In genomic region chr16:67191995-67192681, GRCh38 we compare ENCODE assay signal across 8 cellular contexts. TPM values are rescaled to one million over a fixed set of nuclear protein-coding genes. Genes with fewer than 3 reads are reported as not detected.
DNase-seq lines count a peak whose midpoint lies in the region; ATAC-seq, FAIRE-seq and TF ChIP-seq lines count a peak whose summit lies in the region.

Gene E2F4 (plus strand): TSS chr16:67192155. CDS start chr16:67192228, 73 bp downstream.

- H3K27me3 Mint-ChIP-seq in activated T-cell treated with anti-CD3 and anti-CD28 coated beads, Interleukin-2, amount 50 U/mL, for 72 hours (ENCODE audit: low read depth) = no peaks in the 10 kb centered on the region
- H3K27me3 Mint-ChIP-seq in naive B cell = peaks cover 0 to 4% (median 0%) of the 10 kb centered on the region in 3 donors

- ATAC-seq in GM21528 (IDR thresholded peaks at IDR 0.05; ENCODE audit: low FRiP score, unreplicated experiment) = peak; percentile 73
- peak; percentile 99 for ATAC-seq in activated T-cell treated with anti-CD3 and anti-CD28 coated beads, Interleukin-2, amount 50 U/mL, for 72 hours (replicated peaks in 1 of 2)
- peak; percentile 100 for ATAC-seq in naive B cell (ENCODE audit: low read depth in 2 of 2)
- ATAC-seq in stimulated activated effector memory CD8-positive, alpha-beta T cell treated with anti-CD3 and anti-CD28 coated beads, Interleukin-12 subunit alpha, Interleukin-12 subunit beta, amount 100 ng/mL, for 72 hours = peak; percentile 98

- peaks cover 17 to 51% (median 23%) of the 10 kb centered on the region in 3 donors for H3K4me1 ChIP-seq in esophagus squamous epithelium

- peak in 3 of 6 experiments; percentile 10 to 55 (median 15) for TF ChIP-seq CTCF in esophagus squamous epithelium (IDR thresholded peaks at IDR 0.05)

- H3K4me3 ChIP-seq in esophagus squamous epithelium = peak within 1 kb of the TSS; percentile 88 to 98 (median 92)

- H3K9me3 ChIP-seq in esophagus squamous epithelium = no peaks in the 10 kb centered on the region

- TF ChIP-seq RAD21 in Ishikawa (IDR thresholded peaks at IDR 0.05; ENCODE audit: low read depth) = no peak

- peak in 3 of 4 donors; percentile 60 to 79 (median 76) for TF ChIP-seq POLR2A in esophagus squamous epithelium (IDR thresholded peaks at IDR 0.05)

- intact Hi-C loops in esophagus squamous epithelium (cut with DNase I) = no loop called here

- WGBS in esophagus squamous epithelium, 2 donors = 0 to 4% methylated on average over 4 to 29 of the region's 54 CpGs

- H3K4me1 Mint-ChIP-seq in activated T-cell treated with anti-CD3 and anti-CD28 coated beads, Interleukin-2, amount 50 U/mL, for 72 hours (ENCODE audit: low read depth) = peaks cover 46% of the 10 kb centered on the region
- peaks cover 28 to 45% (median 45%) of the 10 kb centered on the region in 3 donors for H3K4me1 Mint-ChIP-seq in naive B cell
- peaks cover 51% of the 10 kb centered on the region for H3K4me1 Mint-ChIP-seq in stimulated activated effector memory CD8-positive, alpha-beta T cell treated with anti-CD3 and anti-CD28 coated beads, Interleukin-12 subunit alpha, Interleukin-12 subunit beta, amount 100 ng/mL, for 72 hours

- peak within 1 kb of the TSS; percentile 82 for H3K27ac Mint-ChIP-seq in activated T-cell treated with anti-CD3 and anti-CD28 coated beads, Interleukin-2, amount 50 U/mL, for 72 hours
- H3K27ac Mint-ChIP-seq in naive B cell = peak within 1 kb of the TSS; percentile 56 to 97 (median 88)
- peak within 1 kb of the TSS; percentile 86 for H3K27ac Mint-ChIP-seq in stimulated activated effector memory CD8-positive, alpha-beta T cell treated with anti-CD3 and anti-CD28 coated beads, Interleukin-12 subunit alpha, Interleukin-12 subunit beta, amount 100 ng/mL, for 72 hours

- DNase-seq in DMS153 treated with DMSO at 0.1 percent for 48 hours (lab: John Stamatoyannopoulos, UW; ENCODE audit: unreplicated experiment) (peak; percentile 85), RCC 7860 (ENCODE audit: low spot score) (peak; percentile 77), esophagus squamous epithelium (lab: John Stamatoyannopoulos, UW) (peak; percentile 43), naive B cell (peak; percentile 88)
- peak; percentile 93 for DNase-seq in activated T-cell treated with anti-CD3 and anti-CD28 coated beads, Interleukin-2, amount 50 U/mL, for 72 hours
- peak; percentile 85 to 93 for DNase-seq in stimulated activated effector memory CD8-positive, alpha-beta T cell treated with anti-CD3 and anti-CD28 coated beads, Interleukin-12 subunit alpha, Interleukin-12 subunit beta, amount 100 ng/mL, for 72 hours (ENCODE audit: low spot score in 2 of 2)

- no peaks in the 10 kb centered on the region for H3K9me3 Mint-ChIP-seq in activated T-cell treated with anti-CD3 and anti-CD28 coated beads, Interleukin-2, amount 50 U/mL, for 72 hours
- no peaks in the 10 kb centered on the region for H3K9me3 Mint-ChIP-seq in naive B cell
- no peaks in the 10 kb centered on the region for H3K9me3 Mint-ChIP-seq in stimulated activated effector memory CD8-positive, alpha-beta T cell treated with anti-CD3 and anti-CD28 coated beads, Interleukin-12 subunit alpha, Interleukin-12 subunit beta, amount 100 ng/mL, for 72 hours

- peaks cover 24 to 42% (median 32%) of the 10 kb centered on the region in 3 donors for H3K36me3 ChIP-seq in esophagus squamous epithelium

- FAIRE-seq in RCC 7860 (lab: Jason Lieb, UNC) = peak; percentile 8

- TF ChIP-seq EP300 in Ishikawa (IDR thresholded peaks at IDR 0.05; ENCODE audit: borderline replicate concordance) = no peak

- no peaks in the 10 kb centered on the region for H3K27me3 ChIP-seq in esophagus squamous epithelium

- peak within 1 kb of the TSS; percentile 79 to 91 for H3K4me3 Mint-ChIP-seq in activated T-cell treated with anti-CD3 and anti-CD28 coated beads, Interleukin-2, amount 50 U/mL, for 72 hours
- H3K4me3 Mint-ChIP-seq in naive B cell = peak within 1 kb of the TSS; percentile 80 to 95 (median 92)
- peak within 1 kb of the TSS; percentile 88 for H3K4me3 Mint-ChIP-seq in stimulated activated effector memory CD8-positive, alpha-beta T cell treated with anti-CD3 and anti-CD28 coated beads, Interleukin-12 subunit alpha, Interleukin-12 subunit beta, amount 100 ng/mL, for 72 hours

- H3K36me3 Mint-ChIP-seq in activated T-cell treated with anti-CD3 and anti-CD28 coated beads, Interleukin-2, amount 50 U/mL, for 72 hours (ENCODE audit: insufficient read depth in 2 of 2) = peaks cover 8 to 23% of the 10 kb centered on the region in 2 donors
- peaks cover 6 to 15% of the 10 kb centered on the region in 2 donors for H3K36me3 Mint-ChIP-seq in naive B cell
- H3K36me3 Mint-ChIP-seq in stimulated activated effector memory CD8-positive, alpha-beta T cell treated with anti-CD3 and anti-CD28 coated beads, Interleukin-12 subunit alpha, Interleukin-12 subunit beta, amount 100 ng/mL, for 72 hours = peaks cover 44% of the 10 kb centered on the region

- peak within 1 kb of the TSS; percentile 80 to 89 (median 84) for H3K27ac ChIP-seq in esophagus squamous epithelium

TF ChIP-seq in Ishikawa, 13 proteins besides CTCF, POLR2A, EP300 and RAD21:
- TF ChIP-seq TCF12 (IDR thresholded peaks at IDR 0.05; ENCODE audit: low read depth) = peak; percentile 36; the same call in 1 of the 2 replicates
- peak; percentile 41; the same call in 1 of the 2 replicates for TF ChIP-seq TAF1 (IDR thresholded peaks at IDR 0.05; ENCODE audit: low read depth)
- 0 out of 2 replicates have a peak, but pooled peaks have one; percentile 55 for TF ChIP-seq YY1 (IDR thresholded peaks at IDR 0.05; ENCODE audit: low read depth)
- 0 out of 2 replicates have a peak, but pooled peaks have one; percentile 9 for TF ChIP-seq EGR1 (IDR thresholded peaks at IDR 0.05)
- no peak for TF ChIP-seq REST (IDR thresholded peaks at IDR 0.05; ENCODE audit: low read depth)
- TF ChIP-seq USF1 (IDR thresholded peaks at IDR 0.05) = peak; percentile 50

RNA-seq across cellular contexts. Expression of gene E2F4, which starts in this region (rescaled TPM):
- total RNA-seq in activated T-cell treated with anti-CD3 and anti-CD28 coated beads, Interleukin-2, amount 50 U/mL, for 72 hours = 10 to 100 TPM; 82.8 to 91.7 TPM
- 10 to 100 TPM; 66.1 to 96.9 (median 81.9) TPM for total RNA-seq in esophagus squamous epithelium
- polyA plus RNA-seq in naive B cell (ENCODE audit: low read depth in 6 of 6) = 10 to 100 TPM; 54.0 to 75.9 (median 61.7) TPM

Comparison
In these comparisons a context has a peak if more than half of its experiments do, and no peak if none do; other contexts are left out.
1. Peak in every context shown above with its lines: DNase-seq, ATAC-seq, H3K4me3 ChIP-seq and H3K27ac ChIP-seq.
2. DNase-seq: peak in every context shown above with its lines; median percentile 93 in activated T-cell treated with anti-CD3 and anti-CD28 coated beads, Interleukin-2, amount 50 U/mL, for 72 hours; 89 in stimulated activated effector memory CD8-positive, alpha-beta T cell treated with anti-CD3 and anti-CD28 coated beads, Interleukin-12 subunit alpha, Interleukin-12 subunit beta, amount 100 ng/mL, for 72 hours; 88 in naive B cell; 85 in DMS153 treated with DMSO at 0.1 percent for 48 hours; 77 in RCC 7860; 43 in esophagus squamous epithelium.